In the genomic region with DNA sequence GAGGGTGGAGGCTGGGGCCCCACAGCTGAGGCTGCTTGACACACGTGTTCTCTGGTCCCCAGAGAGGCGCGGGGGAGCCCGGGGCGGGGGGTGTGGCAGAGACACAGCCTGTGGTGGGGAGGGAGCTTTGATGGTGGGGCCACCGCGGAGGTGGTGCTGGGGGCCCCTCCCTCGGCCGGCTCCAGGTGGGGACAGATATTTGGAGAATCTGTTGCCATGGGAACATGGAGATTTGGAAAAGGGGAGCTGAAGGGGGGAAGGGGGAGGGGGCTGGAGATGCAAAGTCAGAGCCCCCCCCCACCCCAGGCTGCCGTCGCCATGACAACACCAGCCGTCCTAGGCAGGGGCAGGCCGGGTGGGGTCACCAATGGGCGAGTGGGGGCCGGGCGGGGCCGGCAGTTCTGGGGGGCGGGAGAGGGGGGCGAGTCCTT, we compare ENCODE assay signal across 18 cellular contexts. TPM values are rescaled to one million over a fixed set of nuclear protein-coding genes. Genes with fewer than 3 reads are reported as not detected.
DNase-seq lines count a peak whose midpoint lies in the region; ATAC-seq and TF ChIP-seq lines count a peak whose summit lies in the region.
"Had no signal": no experiment of that assay in that cellular context is flagged by ENCODE, and none has a peak within 500 bp of the region (broad histone marks: within the 10 kb centered on the region; RNA-seq: fewer than 3 reads in every experiment).

No MANE protein-coding gene starts in this region.

- H3K4me3 Mint-ChIP-seq in activated CD8-positive, alpha-beta memory T cell treated with anti-CD3 and anti-CD28 coated beads, Interleukin-2, amount 10 ng/mL, durations not matched to agents 7 days and 5 days = no peak overlapping the region
- H3K4me3 Mint-ChIP-seq in endodermal cell = peak overlapping the region; percentile 1

- H3K9me3 Mint-ChIP-seq in activated CD8-positive, alpha-beta memory T cell treated with anti-CD3 and anti-CD28 coated beads, Interleukin-2, amount 10 ng/mL, durations not matched to agents 7 days and 5 days (ENCODE audit: low read depth) = no peaks in the 10 kb centered on the region
- no peaks in the 10 kb centered on the region for H3K9me3 Mint-ChIP-seq in endodermal cell

- H3K27me3 Mint-ChIP-seq in activated CD8-positive, alpha-beta memory T cell treated with anti-CD3 and anti-CD28 coated beads, Interleukin-2, amount 10 ng/mL, durations not matched to agents 7 days and 5 days = peaks cover 34% of the 10 kb centered on the region
- H3K27me3 Mint-ChIP-seq in endodermal cell (ENCODE audit: insufficient read depth) = peaks cover 36% of the 10 kb centered on the region

- peaks cover 38% of the 10 kb centered on the region for H3K27me3 ChIP-seq in NT2/D1 (ENCODE audit: insufficient read depth, insufficient read length)
- peaks cover 54% of the 10 kb centered on the region for H3K27me3 ChIP-seq in endodermal cell (ENCODE audit: control insufficient read depth, insufficient read depth, low read length, poor library complexity, severe bottlenecking)
- peaks cover 0 to 11% of the 10 kb centered on the region in 2 donors for H3K27me3 ChIP-seq in right lobe of liver

- ATAC-seq in activated CD8-positive, alpha-beta memory T cell treated with anti-CD3 and anti-CD28 coated beads, Interleukin-2, amount 10 ng/mL, durations not matched to agents 7 days and 5 days = no peak
- no peak for ATAC-seq in HG02840 (IDR thresholded peaks at IDR 0.05; ENCODE audit: low FRiP score, unreplicated experiment)
- ATAC-seq in HG02763 (IDR thresholded peaks at IDR 0.05; ENCODE audit: unreplicated experiment) = no peak
- ATAC-seq in right lobe of liver = no peak
- ATAC-seq: left lung had no signal

- DNase-seq in activated CD8-positive, alpha-beta memory T cell treated with anti-CD3 and anti-CD28 coated beads, Interleukin-2, amount 50 U/mL, for 4 hours = peak; percentile 47
- no peak for DNase-seq in activated CD8-positive, alpha-beta memory T cell treated with anti-CD3 and anti-CD28 coated beads, Interleukin-2, amount 10 ng/mL, durations not matched to agents 7 days and 5 days
- DNase-seq in NT2/D1 (ENCODE audit: low read depth, low spot score) (no peak), endodermal cell (peak; percentile 56), nucleus accumbens (lab: John Stamatoyannopoulos, UW) (peak in 40 of 56 donors; percentile 3 to 85 (median 53)), right lobe of liver (no peak)
- DNase-seq: activated CD8-positive, alpha-beta memory T cell treated with anti-CD3 and anti-CD28 coated beads for 24 hours; activated effector memory CD4-positive, alpha-beta T cell treated with Interleukin-2 at 50 U/mL for 16 hours; dermis blood vessel endothelial cell; left lung; NCI-H146; stimulated activated CD4-positive, alpha-beta T cell treated with anti-CD3 and anti-CD28 coated beads, Interleukin-15, amount 100 ng/mL, for 24 hours had no signal

- intact Hi-C loops in right lobe of liver (cut with DNase I) = no loop called here

- no peak for TF ChIP-seq POLR2A in right lobe of liver (IDR thresholded peaks at IDR 0.05)

- H3K9ac ChIP-seq in NT2/D1 (ENCODE audit: insufficient read length, low read depth) (peak overlapping the region; percentile 64), endodermal cell (ENCODE audit: extremely low read depth, low read length, poor library complexity, severe bottlenecking) (no peak overlapping the region)

- no peak for TF ChIP-seq CTCF in endodermal cell (conservative IDR thresholded peaks at IDR 0.05)
- no peak for TF ChIP-seq CTCF in right lobe of liver (IDR thresholded peaks at IDR 0.05)

- no peaks in the 10 kb centered on the region for H3K9me3 ChIP-seq in NT2/D1 (ENCODE audit: insufficient read depth, low read length)
- no peaks in the 10 kb centered on the region for H3K9me3 ChIP-seq in endodermal cell (ENCODE audit: control insufficient read depth, low read length)
- H3K9me3 ChIP-seq in right lobe of liver = no peaks in the 10 kb centered on the region
- H3K9me3 ChIP-seq: left lung had no signal

- H3K27ac ChIP-seq in endodermal cell (ENCODE audit: low read depth, low read length) = no peak overlapping the region
- H3K27ac ChIP-seq in right lobe of liver = no peak overlapping the region
- H3K27ac ChIP-seq: left lung had no signal

- 11% methylated on average over 9 of the region's 19 CpGs; no CpG with 5 or more reads in 1 of the 2 experiments for WGBS in endodermal cell (ENCODE audit: insufficient coverage in 1 of 2, insufficient read length in 1 of 2), 2 experiments
- no CpG with 5 or more reads among the region's 19 CpGs for WGBS in right lobe of liver (ENCODE audit: insufficient coverage, low coverage, low lambda C conversion rate, missing lambda C conversion rate)

- no peaks in the 10 kb centered on the region for H3K36me3 ChIP-seq in NT2/D1 (ENCODE audit: insufficient read depth, insufficient read length, low read length)
- no peaks in the 10 kb centered on the region for H3K36me3 ChIP-seq in endodermal cell (ENCODE audit: control insufficient read depth, insufficient read depth, low read length)
- no peaks in the 10 kb centered on the region for H3K36me3 ChIP-seq in right lobe of liver
- H3K36me3 ChIP-seq: left lung had no signal

- CTCF ChIA-PET in activated CD8-positive, alpha-beta memory T cell treated with anti-CD3 and anti-CD28 coated beads, Interleukin-2, amount 10 ng/mL, durations not matched to agents 7 days and 5 days (lab: Charles Lee) = interaction anchor here (0.6 to 2.1 kb wide), 5 partner anchors 30 to 1585 kb away, joined by 3 to 11 read pairs (median 3); no protein-coding TSS in a partner anchor

- H3K27ac Mint-ChIP-seq in activated CD8-positive, alpha-beta memory T cell treated with anti-CD3 and anti-CD28 coated beads, Interleukin-2, amount 10 ng/mL, durations not matched to agents 7 days and 5 days = no peak overlapping the region
- H3K27ac Mint-ChIP-seq in endodermal cell = no peak overlapping the region

- H3K4me3 ChIP-seq in NT2/D1 (ENCODE audit: insufficient read length, low read depth) (peak overlapping the region; percentile 34), endodermal cell (ENCODE audit: low read length) (no peak overlapping the region), right lobe of liver (no peak overlapping the region)
- H3K4me3 ChIP-seq: left lung had no signal

- peaks cover 6% of the 10 kb centered on the region for H3K4me1 ChIP-seq in NT2/D1 (ENCODE audit: insufficient read depth, insufficient read length)
- no peaks in the 10 kb centered on the region for H3K4me1 ChIP-seq in endodermal cell (ENCODE audit: control insufficient read depth, insufficient read depth, low read length)
- H3K4me1 ChIP-seq in right lobe of liver = peaks cover 0 to 11% (median 0%) of the 10 kb centered on the region in 4 donors

- H3K4me1 Mint-ChIP-seq in activated CD8-positive, alpha-beta memory T cell treated with anti-CD3 and anti-CD28 coated beads, Interleukin-2, amount 10 ng/mL, durations not matched to agents 7 days and 5 days = peaks cover 10% of the 10 kb centered on the region
- peaks cover 6% of the 10 kb centered on the region for H3K4me1 Mint-ChIP-seq in endodermal cell

- H3K36me3 Mint-ChIP-seq in activated CD8-positive, alpha-beta memory T cell treated with anti-CD3 and anti-CD28 coated beads, Interleukin-2, amount 10 ng/mL, durations not matched to agents 7 days and 5 days = no peaks in the 10 kb centered on the region
- H3K36me3 Mint-ChIP-seq in endodermal cell (ENCODE audit: low read depth) = no peaks in the 10 kb centered on the region

RNA-seq across cellular contexts. Expression of a gene that starts 1.2 kb away (rescaled TPM):
- not detected for total RNA-seq in activated CD8-positive, alpha-beta memory T cell treated with anti-CD3 and anti-CD28 coated beads, Interleukin-2, amount 10 ng/mL, durations not matched to agents 7 days and 5 days
- 1 to 10 TPM; 2.7 to 5.6 TPM for total RNA-seq in endodermal cell
- 10.6 TPM for polyA plus RNA-seq in endodermal cell (2013, experiment 1 of 2)
- 8.2 TPM for polyA plus RNA-seq in endodermal cell (2013, experiment 2 of 2)
- total RNA-seq in right lobe of liver = not detected
- total RNA-seq: left lung, OCI-LY7, SK-MEL-5 had no signal

RNA-seq across cellular contexts. Expression of a gene that starts 15.6 kb away (rescaled TPM):
- 10 to 100 TPM; 52.2 to 69.4 TPM for total RNA-seq in activated CD8-positive, alpha-beta memory T cell treated with anti-CD3 and anti-CD28 coated beads, Interleukin-2, amount 10 ng/mL, durations not matched to agents 7 days and 5 days
- total RNA-seq in endodermal cell (100 to 1,000 TPM; 112 to 157 TPM), right lobe of liver (10 to 100 TPM; 15.4 to 38.3 (median 20.9) TPM)
- polyA plus RNA-seq in endodermal cell (2013, experiment 1 of 2) = 65.5 TPM
- 69.2 TPM for polyA plus RNA-seq in endodermal cell (2013, experiment 2 of 2)

RNA-seq across cellular contexts. Expression of a gene that starts 25.8 kb away (rescaled TPM):
- not detected for total RNA-seq in activated CD8-positive, alpha-beta memory T cell treated with anti-CD3 and anti-CD28 coated beads, Interleukin-2, amount 10 ng/mL, durations not matched to agents 7 days and 5 days
- total RNA-seq in endodermal cell = 1 to 10 TPM; 2.7 to 3.4 TPM
- 48.2 TPM for polyA plus RNA-seq in endodermal cell (2013, experiment 1 of 2)
- 46.4 TPM for polyA plus RNA-seq in endodermal cell (2013, experiment 2 of 2)
- not detected for total RNA-seq in right lobe of liver
- total RNA-seq: dermis blood vessel endothelial cell, left lung, NCI-H460, OCI-LY7, renal cortical epithelial cell, SK-MEL-5 had no signal

RNA-seq across cellular contexts. Expression of a gene that starts 59.1 kb away (rescaled TPM):
- not detected for total RNA-seq in activated CD8-positive, alpha-beta memory T cell treated with anti-CD3 and anti-CD28 coated beads, Interleukin-2, amount 10 ng/mL, durations not matched to agents 7 days and 5 days
- total RNA-seq in endodermal cell (1 to 10 TPM in 1 of 2 donors, under 1 TPM in 1; 0.20 to 2.6 TPM), right lobe of liver (under 1 TPM; 0.20 to 0.56 (median 0.34) TPM)
- 0.46 TPM for polyA plus RNA-seq in endodermal cell (2013, experiment 1 of 2)
- polyA plus RNA-seq in endodermal cell (2013, experiment 2 of 2) = 0.58 TPM
- total RNA-seq: NCI-H460, OCI-LY7, SK-MEL-5 had no signal

Comparison
In these comparisons a context has a peak if more than half of its experiments do, and no peak if none do; other contexts are left out.
1. DNase-seq: peak in activated CD8-positive, alpha-beta memory T cell treated with anti-CD3 and anti-CD28 coated beads, Interleukin-2, amount 50 U/mL, for 4 hours (single experiment), endodermal cell (single experiment) and nucleus accumbens (40 of 56); none in activated CD8-positive, alpha-beta memory T cell treated with anti-CD3 and anti-CD28 coated beads, Interleukin-2, amount 10 ng/mL, durations not matched to agents 7 days and 5 days (single experiment), NT2/D1 (single experiment) and right lobe of liver (0 of 3).